31 cellular contexts compared by ENCODE assay signal in genomic region chr2:86533589-86533988, GRCh38.
"Had no signal": no experiment of that assay in that cellular context is flagged by ENCODE, and none has a peak within 500 bp of the region (broad histone marks: within the 10 kb centered on the region; RNA-seq: fewer than 3 reads in every experiment).

No MANE protein-coding gene starts in this region.

- H3K27me3 ChIP-seq: neural progenitor cell, ovary, spleen, suprapubic skin, testis, tibial artery, transverse colon, upper lobe of right lung, uterus had no signal

- ATAC-seq: natural killer cell; psoas muscle; right cardiac atrium; sciatic nerve; stimulated activated memory B cell treated with anti-CD40 and anti-IgM and Interleukin-4, amounts not matched to agents 10 μg/mL and 1 μg/mL and 100 μg/mL, for 72 hours; stimulated activated naive CD8-positive, alpha-beta T cell treated with anti-CD3 and anti-CD28 coated beads, Interleukin-15, amount 100 ng/mL, for 72 hours; stimulated activated naive CD8-positive, alpha-beta T cell treated with anti-CD3 and anti-CD28 coated beads, Interleukin-15, Interleukin-2, amounts not matched to agents 100 U/mL and 50 U/mL, for 24 hours; upper lobe of right lung had no signal

- H3K27me3 Mint-ChIP-seq: progenitor cell of endocrine pancreas; stimulated activated memory B cell treated with anti-CD40 and anti-IgM and Interleukin-4, amounts not matched to agents 10 μg/mL and 1 μg/mL and 100 μg/mL, for 72 hours; stimulated activated naive CD8-positive, alpha-beta T cell treated with anti-CD3 and anti-CD28 coated beads, Interleukin-15, amount 100 ng/mL, for 72 hours; type B pancreatic cell had no signal

- H3K27ac ChIP-seq: neural progenitor cell, ovary, parathyroid adenoma, psoas muscle, skin epidermis, spleen, suprapubic skin, testis, tibial artery, transverse colon, upper lobe of right lung, uterus had no signal

- DNase-seq: natural killer cell; occipital lobe; ovary; posterior cingulate gyrus; psoas muscle; right cardiac atrium; spleen; stimulated activated CD4-positive, alpha-beta T cell treated with anti-CD3 and anti-CD28 coated beads, Interleukin-12 subunit alpha, Interleukin-12 subunit beta, amount 100 ng/mL, for 4 hours; stimulated activated CD4-positive, alpha-beta T cell treated with anti-CD3 and anti-CD28 coated beads, Interleukin-1b, Interleukin-23, amount 100 ng/mL, for 48 hours; stimulated activated CD4-positive, alpha-beta T cell treated with anti-CD3 and anti-CD28 coated beads, Interleukin-4, amount 100 ng/mL, for 1 hour; stimulated activated CD4-positive, alpha-beta T cell treated with anti-CD3 and anti-CD28 coated beads, Interleukin-4, amount 100 ng/mL, for 4 hours; stimulated activated CD8-positive, alpha-beta memory T cell treated with anti-CD3 and anti-CD28 coated beads, Interleukin-4, amount 100 ng/mL, for 48 hours; stimulated activated naive CD4-positive, alpha-beta T cell; stimulated activated naive CD8-positive, alpha-beta T cell treated with anti-CD3 and anti-CD28 coated beads, Interleukin-15, amount 100 ng/mL, for 72 hours; stimulated activated naive CD8-positive, alpha-beta T cell treated with anti-CD3 and anti-CD28 coated beads, Interleukin-15, Interleukin-2, amounts not matched to agents 100 U/mL and 50 U/mL, for 24 hours; substantia nigra; testis; tibial artery; transverse colon; upper lobe of right lung; uterus had no signal

- H3K9me3 ChIP-seq: ovary, psoas muscle, suprapubic skin, testis, uterus had no signal

- H3K36me3 ChIP-seq: neural progenitor cell, ovary, uterus had no signal

- H3K27ac Mint-ChIP-seq: natural killer cell; nephron; neural progenitor cell; progenitor cell of endocrine pancreas; stimulated activated memory B cell treated with anti-CD40 and anti-IgM and Interleukin-4, amounts not matched to agents 10 μg/mL and 1 μg/mL and 100 μg/mL, for 72 hours; stimulated activated naive CD8-positive, alpha-beta T cell treated with anti-CD3 and anti-CD28 coated beads, Interleukin-15, amount 100 ng/mL, for 72 hours; type B pancreatic cell had no signal

- H3K79me2 ChIP-seq: parathyroid adenoma had no signal

- H3K4me2 ChIP-seq: neural progenitor cell, smooth muscle cell had no signal

- H3K4me3 ChIP-seq: neural progenitor cell, ovary, psoas muscle, skin epidermis, smooth muscle cell, spleen, suprapubic skin, testis, tibial artery, transverse colon, upper lobe of right lung, uterus had no signal

- H3K9ac ChIP-seq: neural progenitor cell, parathyroid adenoma had no signal

- H3K4me3 Mint-ChIP-seq: natural killer cell; nephron; neural progenitor cell; stimulated activated memory B cell treated with anti-CD40 and anti-IgM and Interleukin-4, amounts not matched to agents 10 μg/mL and 1 μg/mL and 100 μg/mL, for 72 hours; stimulated activated naive CD8-positive, alpha-beta T cell treated with anti-CD3 and anti-CD28 coated beads, Interleukin-15, amount 100 ng/mL, for 72 hours; type B pancreatic cell had no signal

- H3K4me1 Mint-ChIP-seq: neural progenitor cell had no signal

- H2AFZ ChIP-seq: neural progenitor cell, parathyroid adenoma had no signal

- H3K4me1 ChIP-seq: neural progenitor cell, parathyroid adenoma, psoas muscle, spleen, suprapubic skin, testis, tibial artery, transverse colon, upper lobe of right lung, uterus had no signal
